8 cellular contexts compared by ENCODE assay signal in genomic region chr11:62556102-62556871, GRCh38. TPM values are rescaled to one million over a fixed set of nuclear protein-coding genes. Genes with fewer than 3 reads are reported as not detected.
DNase-seq lines count a peak whose midpoint lies in the region; ATAC-seq lines count a peak whose summit lies in the region.

No MANE protein-coding gene starts in this region.

- peak overlapping the region; percentile 20 for H4K91ac ChIP-seq in mesenchymal stem cell (ENCODE audit: low read length)

- peak overlapping the region; percentile 66 for H3K4me3 Mint-ChIP-seq in activated CD8-positive, alpha-beta T cell treated with anti-CD3 and anti-CD28 coated beads, Interleukin-2, amount 10 ng/mL, durations not matched to agents 7 days and 5 days

- H3K9me3 ChIP-seq in mesenchymal stem cell (ENCODE audit: control insufficient read depth, low read length): no peaks in the 10 kb centered on the region

- H3K4me1 Mint-ChIP-seq in activated CD8-positive, alpha-beta T cell treated with anti-CD3 and anti-CD28 coated beads, Interleukin-2, amount 10 ng/mL, durations not matched to agents 7 days and 5 days (ENCODE audit: low read depth): peaks cover 95% of the 10 kb centered on the region

- DNase-seq in GM04504 (ENCODE audit: low read depth): peak; percentile 92
- peak; percentile 75 for DNase-seq in NCI-H526 treated with DMSO at 0.1 percent for 48 hours (lab: John Stamatoyannopoulos, UW)
- peak; percentile 94 for DNase-seq in activated CD8-positive, alpha-beta T cell treated with anti-CD3 and anti-CD28 coated beads, Interleukin-2, amount 10 ng/mL, durations not matched to agents 7 days and 5 days
- DNase-seq in effector CD8-positive, alpha-beta T cell (lab: John Stamatoyannopoulos, UW): peak; percentile 54
- DNase-seq in mesenchymal stem cell: peak; percentile 98
- peak; percentile 77 to 88 for DNase-seq in stimulated activated CD8-positive, alpha-beta memory T cell treated with anti-CD3 and anti-CD28 coated beads, Interleukin-7, amount 100 ng/mL, for 48 hours (ENCODE audit: extremely low read depth in 1 of 2, low read depth in 1 of 2)

- CTCF ChIA-PET in activated CD8-positive, alpha-beta T cell treated with anti-CD3 and anti-CD28 coated beads, Interleukin-2, amount 10 ng/mL, durations not matched to agents 7 days and 5 days (lab: Charles Lee): interaction anchor here (0.7 to 12.7 kb wide), 21 partner anchors 9 to 325 kb away, joined by 3 to 294 read pairs (median 5); partner anchors contain the start of genes AHNAK, EEF1G, MTA2 and SCGB1A1

- H2BK5ac ChIP-seq in mesenchymal stem cell (ENCODE audit: low read depth, low read length, poor library complexity, severe bottlenecking): peak overlapping the region; percentile 88

- peak overlapping the region; percentile 55 to 87 for H3K18ac ChIP-seq in mesenchymal stem cell (ENCODE audit: low read depth in 1 of 2, low read length in 2 of 2)

- H3K14ac ChIP-seq in mesenchymal stem cell (ENCODE audit: low read length in 2 of 2): no peak overlapping the region

- WGBS in mesenchymal stem cell: 9% methylated on average over 14 of the region's 14 CpGs

- H3K79me1 ChIP-seq in mesenchymal stem cell (replicated peaks; ENCODE audit: low read length, poor library complexity, severe bottlenecking): no peaks in the 10 kb centered on the region

- peaks cover 49% of the 10 kb centered on the region for H3K36me3 Mint-ChIP-seq in activated CD8-positive, alpha-beta T cell treated with anti-CD3 and anti-CD28 coated beads, Interleukin-2, amount 10 ng/mL, durations not matched to agents 7 days and 5 days (ENCODE audit: low read depth)

- peak overlapping the region; percentile 88 for H3K27ac ChIP-seq in mesenchymal stem cell (ENCODE audit: low read length, poor library complexity, severe bottlenecking)

- H3K27me3 Mint-ChIP-seq in activated CD8-positive, alpha-beta T cell treated with anti-CD3 and anti-CD28 coated beads, Interleukin-2, amount 10 ng/mL, durations not matched to agents 7 days and 5 days (ENCODE audit: low read depth): no peaks in the 10 kb centered on the region

- H3K9ac ChIP-seq in mesenchymal stem cell (ENCODE audit: low read length): peak overlapping the region; percentile 95

- H2AK5ac ChIP-seq in mesenchymal stem cell (ENCODE audit: low read length, severe bottlenecking): peak overlapping the region; percentile 94

- H3K4me3 ChIP-seq in mesenchymal stem cell (ENCODE audit: insufficient read depth in 1 of 2, low read depth in 1 of 2, low read length in 2 of 2): peak overlapping the region in 1 of 2 experiments; percentile 59

- H3K9me3 Mint-ChIP-seq in activated CD8-positive, alpha-beta T cell treated with anti-CD3 and anti-CD28 coated beads, Interleukin-2, amount 10 ng/mL, durations not matched to agents 7 days and 5 days (ENCODE audit: insufficient read depth): no peaks in the 10 kb centered on the region

- peaks cover 24 to 27% of the 10 kb centered on the region in 2 experiments for H3K36me3 ChIP-seq in mesenchymal stem cell (ENCODE audit: control insufficient read depth in 1 of 2, insufficient read depth in 2 of 2, low read depth in 1 of 2, low read length in 2 of 2)

- peak overlapping the region; percentile 85 for H2BK120ac ChIP-seq in mesenchymal stem cell (ENCODE audit: low read depth, low read length)

- H3K4me1 ChIP-seq in mesenchymal stem cell (ENCODE audit: control insufficient read depth, insufficient read depth, low read depth, low read length): peaks cover 64% of the 10 kb centered on the region

- H2BK15ac ChIP-seq in mesenchymal stem cell (ENCODE audit: low read depth, poor library complexity, severe bottlenecking): peak overlapping the region; percentile 73

- H3K27me3 ChIP-seq in mesenchymal stem cell (ENCODE audit: control insufficient read depth in 1 of 2, insufficient read depth in 1 of 2, low read length in 2 of 2): no peaks in the 10 kb centered on the region

- H4K8ac ChIP-seq in mesenchymal stem cell (ENCODE audit: low read length): peak overlapping the region; percentile 72

- POLR2A ChIA-PET in activated CD8-positive, alpha-beta T cell treated with anti-CD3 and anti-CD28 coated beads, Interleukin-2, amount 10 ng/mL, durations not matched to agents 7 days and 5 days (lab: Charles Lee): interaction anchor here (0.7 to 3.1 kb wide), 21 partner anchors 9 to 589 kb away, joined by 3 to 36 read pairs (median 4); partner anchors contain the start of genes AHNAK, C11orf98, CSKMT and EEF1G

- peak overlapping the region; percentile 95 for H3K27ac Mint-ChIP-seq in activated CD8-positive, alpha-beta T cell treated with anti-CD3 and anti-CD28 coated beads, Interleukin-2, amount 10 ng/mL, durations not matched to agents 7 days and 5 days

- peak overlapping the region in 1 of 2 experiments; percentile 40 for H3K23ac ChIP-seq in mesenchymal stem cell (ENCODE audit: low read length in 2 of 2)

- H3K4me2 ChIP-seq in mesenchymal stem cell (ENCODE audit: low read length, poor library complexity, severe bottlenecking): peak overlapping the region; percentile 36

- ATAC-seq in HG02763 (IDR thresholded peaks at IDR 0.05; ENCODE audit: unreplicated experiment): peak; percentile 34
- ATAC-seq in activated CD8-positive, alpha-beta T cell treated with anti-CD3 and anti-CD28 coated beads, Interleukin-2, amount 10 ng/mL, durations not matched to agents 7 days and 5 days: peak; percentile 72
- ATAC-seq in HG03521 (IDR thresholded peaks at IDR 0.05; ENCODE audit: unreplicated experiment): no peak

- H3K4ac ChIP-seq in mesenchymal stem cell (ENCODE audit: low read depth in 1 of 2, low read length in 2 of 2): peak overlapping the region; percentile 55 to 66

- H2AFZ ChIP-seq in mesenchymal stem cell (ENCODE audit: low read depth, low read length): no peak overlapping the region

- H2BK12ac ChIP-seq in mesenchymal stem cell (ENCODE audit: low read length in 2 of 2): peak overlapping the region; percentile 75 to 81

RNA-seq across cellular contexts. Expression of gene AHNAK, which starts 9.7 kb away (rescaled TPM):
- 100 to 1,000 TPM; 123 to 129 TPM for total RNA-seq in activated CD8-positive, alpha-beta T cell treated with anti-CD3 and anti-CD28 coated beads, Interleukin-2, amount 10 ng/mL, durations not matched to agents 7 days and 5 days
- 71.8 TPM for polyA plus RNA-seq in mesenchymal stem cell (2013, experiment 1 of 2)
- polyA plus RNA-seq in mesenchymal stem cell (2013, experiment 2 of 2): 65.2 TPM

RNA-seq across cellular contexts. Expression of gene EEF1G, which starts 17.4 kb away (rescaled TPM):
- total RNA-seq in activated CD8-positive, alpha-beta T cell treated with anti-CD3 and anti-CD28 coated beads, Interleukin-2, amount 10 ng/mL, durations not matched to agents 7 days and 5 days: 1,000 to 10,000 TPM; 1,058 to 1,098 TPM
- polyA plus RNA-seq in mesenchymal stem cell (2013, experiment 1 of 2): 1,160 TPM
- polyA plus RNA-seq in mesenchymal stem cell (2013, experiment 2 of 2): 1,130 TPM

RNA-seq across cellular contexts. Expression of gene TUT1, which starts 35.0 kb away (rescaled TPM):
- 10 to 100 TPM; 22.2 to 25.0 TPM for total RNA-seq in activated CD8-positive, alpha-beta T cell treated with anti-CD3 and anti-CD28 coated beads, Interleukin-2, amount 10 ng/mL, durations not matched to agents 7 days and 5 days
- 6.3 TPM for polyA plus RNA-seq in mesenchymal stem cell (2013, experiment 1 of 2)
- polyA plus RNA-seq in mesenchymal stem cell (2013, experiment 2 of 2): 6.5 TPM

RNA-seq across cellular contexts. Expression of gene MTA2, which starts 45.4 kb away (rescaled TPM):
- 100 to 1,000 TPM; 249 to 273 TPM for total RNA-seq in activated CD8-positive, alpha-beta T cell treated with anti-CD3 and anti-CD28 coated beads, Interleukin-2, amount 10 ng/mL, durations not matched to agents 7 days and 5 days
- 50.7 TPM for polyA plus RNA-seq in mesenchymal stem cell (2013, experiment 1 of 2)
- polyA plus RNA-seq in mesenchymal stem cell (2013, experiment 2 of 2): 50.7 TPM

RNA-seq across cellular contexts. Expression of gene EML3, which starts 56.3 kb away (rescaled TPM):
- 100 to 1,000 TPM; 120 to 144 TPM for total RNA-seq in activated CD8-positive, alpha-beta T cell treated with anti-CD3 and anti-CD28 coated beads, Interleukin-2, amount 10 ng/mL, durations not matched to agents 7 days and 5 days
- polyA plus RNA-seq in mesenchymal stem cell (2013, experiment 1 of 2): 30.1 TPM
- polyA plus RNA-seq in mesenchymal stem cell (2013, experiment 2 of 2): 29.3 TPM
